ENCODE assay signal across 10 cellular contexts in the genomic region with DNA sequence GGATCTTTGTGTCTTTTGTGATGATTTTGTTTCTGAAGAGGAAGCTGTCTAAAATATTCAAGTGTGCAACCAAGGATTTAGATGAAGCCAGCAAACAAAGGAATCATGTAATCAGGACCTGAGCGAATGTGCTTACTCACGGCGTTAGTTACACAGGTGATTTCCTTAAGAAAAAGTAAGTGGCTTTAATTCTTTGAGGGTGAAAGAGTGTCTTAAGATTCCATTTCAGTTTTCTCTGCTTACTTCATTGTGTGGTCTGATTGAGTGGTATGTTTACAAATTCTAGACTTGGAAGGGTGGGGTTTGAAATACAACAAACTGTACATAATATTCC.
DNase-seq lines count a peak whose midpoint lies in the region; ATAC-seq and TF ChIP-seq lines count a peak whose summit lies in the region.
"Had no signal": no experiment of that assay in that cellular context is flagged by ENCODE, and none has a peak within 500 bp of the region (broad histone marks: within the 10 kb centered on the region; RNA-seq: fewer than 3 reads in every experiment).

No MANE protein-coding gene starts in this region.

- TF ChIP-seq CTCF in 22Rv1 (IDR thresholded peaks at IDR 0.05) (no peak), KMS-11 (conservative IDR thresholded peaks at IDR 0.05; ENCODE audit: low read depth, low read length) (no peak), breast epithelium (IDR thresholded peaks at IDR 0.05) (no peak)

- H3K9me3 ChIP-seq in breast epithelium (no peaks in the 10 kb centered on the region), muscle layer of duodenum (ENCODE audit: control insufficient read depth in 1 of 2, low read length in 2 of 2) (no peaks in the 10 kb centered on the region)

- peaks cover 38% of the 10 kb centered on the region for H3K4me1 ChIP-seq in KMS-11 (ENCODE audit: low read depth, poor library complexity, severe bottlenecking)
- H3K4me1 ChIP-seq in breast epithelium, result peaks cover 10 to 20% of the 10 kb centered on the region in 2 donors
- H3K4me1 ChIP-seq in muscle layer of duodenum (ENCODE audit: control insufficient read depth in 1 of 2, insufficient read depth in 2 of 2, low read length in 2 of 2), result peaks cover 0 to 13% of the 10 kb centered on the region in 2 donors

- DNase-seq in breast epithelium (ENCODE audit: low spot score in 2 of 2), result no peak
- DNase-seq in NCI-H2029 treated with DMSO at 0.1 percent for 48 hours (lab: John Stamatoyannopoulos, UW), result no peak
- DNase-seq in midbrain (lab: John Stamatoyannopoulos, UW), result no peak
- DNase-seq: dorsolateral prefrontal cortex, NCI-H1694 treated with DMSO at 0.1 percent for 48 hours had no signal

- no peaks in the 10 kb centered on the region for H3K36me3 ChIP-seq in KMS-11 (ENCODE audit: insufficient read depth)
- no peaks in the 10 kb centered on the region for H3K36me3 ChIP-seq in breast epithelium
- H3K36me3 ChIP-seq in muscle layer of duodenum (ENCODE audit: control insufficient read depth in 1 of 2, insufficient read depth in 2 of 2, low read length in 2 of 2), result peaks cover 0 to 4% of the 10 kb centered on the region in 2 donors

- H3K9ac ChIP-seq in KMS-11, result peak overlapping the region; percentile 16; the same call in 1 of the 2 replicates

- H3K27me3 ChIP-seq in KMS-11 (ENCODE audit: insufficient read depth, low read depth) (no peaks in the 10 kb centered on the region), breast epithelium (no peaks in the 10 kb centered on the region), muscle layer of duodenum (ENCODE audit: low read depth, low read length) (no peaks in the 10 kb centered on the region)

- no peak for ATAC-seq in HG03175 (IDR thresholded peaks at IDR 0.05; ENCODE audit: unreplicated experiment)
- ATAC-seq in HG02884 (IDR thresholded peaks at IDR 0.05; ENCODE audit: unreplicated experiment), result no peak

- H3K4me3 ChIP-seq in KMS-11 (IDR thresholded peaks at IDR 0.05; ENCODE audit: insufficient read depth, low read depth, low read length) (peak overlapping the region; percentile 29), breast epithelium (peak overlapping the region in 2 of 3 donors; percentile 49 to 63), muscle layer of duodenum (ENCODE audit: low read depth in 1 of 2, low read length in 2 of 2) (peak overlapping the region in 1 of 2 donors; percentile 49)

- no peaks in the 10 kb centered on the region for H4K20me1 ChIP-seq in KMS-11 (ENCODE audit: insufficient read depth)

- H2AFZ ChIP-seq in KMS-11 (ENCODE audit: low read depth), result peak overlapping the region; percentile 31; the same call in 1 of the 2 replicates

- TF ChIP-seq POLR2A in breast epithelium (IDR thresholded peaks at IDR 0.05), result no peak

- H3K27ac ChIP-seq in 22Rv1 (peak overlapping the region; percentile 74), KMS-11 (peak overlapping the region; percentile 58), breast epithelium (peak overlapping the region; percentile 91 to 97), muscle layer of duodenum (ENCODE audit: low read length) (peak overlapping the region; percentile 81)

- intact Hi-C loops in breast epithelium (cut with DNase I; ENCODE audit: low total_unique reads), result loop anchor here (5.0 kb wide), 1 partner anchor 256 kb away; a partner anchor contains a TSS

- no peaks in the 10 kb centered on the region for H3K79me2 ChIP-seq in KMS-11 (ENCODE audit: insufficient read depth, low read depth)

- H3K4me2 ChIP-seq in KMS-11, result peak overlapping the region; percentile 75
